In the genomic region with DNA sequence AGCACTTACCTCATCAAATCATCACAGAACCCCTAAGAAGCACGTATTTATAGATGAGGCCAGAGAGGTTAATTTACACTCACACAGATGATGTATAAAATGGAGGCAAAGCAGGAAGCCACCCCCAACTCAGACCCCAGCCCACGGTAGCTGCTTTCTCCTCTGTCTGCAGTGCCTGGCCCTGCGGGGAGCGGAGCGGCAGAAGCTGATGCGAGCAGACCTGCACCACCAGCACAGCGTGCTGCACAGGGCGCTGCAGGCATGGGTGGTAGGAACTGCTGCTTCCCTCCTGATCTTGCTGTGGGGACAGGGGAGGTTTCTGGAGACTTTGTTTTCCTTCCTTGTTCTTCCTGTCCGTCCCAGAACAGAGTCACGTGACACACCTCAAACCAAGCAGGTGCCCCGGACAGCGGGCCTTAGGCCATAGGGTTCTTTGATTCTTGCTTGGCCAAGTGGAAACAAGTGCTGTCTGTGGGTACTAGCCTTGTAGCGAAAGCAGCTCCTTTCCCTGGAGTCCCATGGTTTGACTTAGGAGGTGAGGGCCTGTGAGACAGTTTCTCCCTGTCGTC, we compare ENCODE assay signal across 15 cellular contexts.
"Had no signal": no experiment of that assay in that cellular context is flagged by ENCODE, and none has a peak within 500 bp of the region (broad histone marks: within the 10 kb centered on the region; RNA-seq: fewer than 3 reads in every experiment).

No MANE protein-coding gene starts in this region.

- DNase-seq: activated CD4-positive, alpha-beta T cell treated with anti-CD3 and anti-CD28 coated beads, Interleukin-2, amount 50 U/mL, for 1 hour; activated naive CD8-positive, alpha-beta T cell treated with anti-CD3 and anti-CD28 coated beads for 36 hours; esophagus squamous epithelium; foreskin fibroblast; ovary; SK-N-SH; T-helper 1 cell had no signal

- H3K36me3 Mint-ChIP-seq: WTC11 had no signal

- H3K27ac Mint-ChIP-seq: activated naive CD8-positive, alpha-beta T cell treated with anti-CD3 and anti-CD28 coated beads for 36 hours; memory B cell; WTC11 had no signal

- H3K9me3 ChIP-seq: esophagus squamous epithelium, ovary, SK-N-SH, tibial nerve had no signal

- H3K4me3 Mint-ChIP-seq: activated naive CD8-positive, alpha-beta T cell treated with anti-CD3 and anti-CD28 coated beads for 36 hours; activated T-helper 1 cell treated with anti-CD3 and anti-CD28 coated beads, Interleukin-12 subunit alpha, Interleukin-12 subunit beta, Interleukin-2, Interleukin-4 antibody, amounts not matched to agents 30 ng/mL and 10 ng/mL and 1 ng/mL, durations not matched to agents 14 hours and 24 hours and 36 hours; memory B cell; WTC11 had no signal

- H3K27me3 ChIP-seq: dorsolateral prefrontal cortex, esophagus squamous epithelium, ovary, tibial nerve had no signal

- H3K4me1 Mint-ChIP-seq: memory B cell, WTC11 had no signal

- H3K36me3 ChIP-seq: ovary had no signal

- H3K4me1 ChIP-seq: esophagus squamous epithelium, tibial nerve had no signal

- H3K27ac ChIP-seq: esophagus squamous epithelium, ovary, skin epidermis, tibial nerve had no signal

- H3K4me2 ChIP-seq: SK-N-SH had no signal

- ATAC-seq: left lobe of liver, WTC11 had no signal

- FAIRE-seq: endometrium had no signal

- H3K27me3 Mint-ChIP-seq: activated naive CD8-positive, alpha-beta T cell treated with anti-CD3 and anti-CD28 coated beads for 36 hours; memory B cell had no signal

- H3K9ac ChIP-seq: SK-N-SH had no signal

- H3K4me3 ChIP-seq: dorsolateral prefrontal cortex, esophagus squamous epithelium, ovary, skin epidermis, tibial nerve had no signal

- H3K9me3 Mint-ChIP-seq: activated naive CD8-positive, alpha-beta T cell treated with anti-CD3 and anti-CD28 coated beads for 36 hours; activated T-helper 1 cell treated with anti-CD3 and anti-CD28 coated beads, Interleukin-12 subunit alpha, Interleukin-12 subunit beta, Interleukin-2, Interleukin-4 antibody, amounts not matched to agents 30 ng/mL and 10 ng/mL and 1 ng/mL, durations not matched to agents 14 hours and 24 hours and 36 hours; memory B cell; WTC11 had no signal
